23 cellular contexts compared by ENCODE assay signal in genomic region chr13:89454736-89455135, GRCh38.
"Had no signal": no experiment of that assay in that cellular context is flagged by ENCODE, and none has a peak within 500 bp of the region (broad histone marks: within the 10 kb centered on the region; RNA-seq: fewer than 3 reads in every experiment).

No MANE protein-coding gene starts in this region.

- FAIRE-seq: small intestine had no signal

- H2AFZ ChIP-seq: neural progenitor cell had no signal

- H3K4me2 ChIP-seq: neural progenitor cell had no signal

- H3K4me3 ChIP-seq: colonic mucosa, gastroesophageal sphincter, left ventricle myocardium inferior, lower lobe of right lung, neural progenitor cell, pancreas, stomach, thoracic aorta, transverse colon had no signal

- H3K36me3 ChIP-seq: colonic mucosa, gastroesophageal sphincter, left ventricle myocardium inferior, lower lobe of right lung, neural progenitor cell, pancreas, stomach, thoracic aorta, transverse colon had no signal

- H3K9ac ChIP-seq: neural progenitor cell had no signal

- H3K4me1 ChIP-seq: colonic mucosa, gastroesophageal sphincter, left ventricle myocardium inferior, lower lobe of right lung, neural progenitor cell, pancreas, stomach, transverse colon had no signal

- H3K27ac ChIP-seq: colonic mucosa, gastroesophageal sphincter, left ventricle myocardium inferior, lower lobe of right lung, neural progenitor cell, pancreas, stomach, thoracic aorta, transverse colon had no signal

- H3K9me3 ChIP-seq: colonic mucosa, gastroesophageal sphincter, left ventricle myocardium inferior, lower lobe of right lung, pancreas, stomach, thoracic aorta, transverse colon had no signal

- H3K27me3 ChIP-seq: colonic mucosa, gastroesophageal sphincter, neural progenitor cell, pancreas, stomach, transverse colon had no signal

- ATAC-seq: esophagus mucosa; gastroesophageal sphincter; left cardiac atrium; lower lobe of right lung; natural killer cell treated with Interleukin-12 subunit alpha and Interleukin-12 subunit beta and Interleukin-15 and Interleukin-18, amount 100 ng/mL, for 72 hours; pancreas; right cardiac atrium had no signal

- DNase-seq: colonic mucosa; dermis blood vessel endothelial cell; glutamatergic neuron; islet precursor cell; left cardiac atrium; left ventricle myocardium inferior; lower lobe of right lung; mesenchymal stem cell; midbrain; nucleus accumbens; pancreas; right cardiac atrium; small intestine; stimulated activated CD4-positive, alpha-beta T cell treated with anti-CD3 and anti-CD28 coated beads, Interleukin-12 subunit alpha, Interleukin-12 subunit beta, amount 100 ng/mL, for 4 hours; stimulated activated naive CD4-positive, alpha-beta T cell; stomach; substantia nigra; transverse colon had no signal
